Comparison of ENCODE assay signal across 8 cellular contexts in the genomic region with DNA sequence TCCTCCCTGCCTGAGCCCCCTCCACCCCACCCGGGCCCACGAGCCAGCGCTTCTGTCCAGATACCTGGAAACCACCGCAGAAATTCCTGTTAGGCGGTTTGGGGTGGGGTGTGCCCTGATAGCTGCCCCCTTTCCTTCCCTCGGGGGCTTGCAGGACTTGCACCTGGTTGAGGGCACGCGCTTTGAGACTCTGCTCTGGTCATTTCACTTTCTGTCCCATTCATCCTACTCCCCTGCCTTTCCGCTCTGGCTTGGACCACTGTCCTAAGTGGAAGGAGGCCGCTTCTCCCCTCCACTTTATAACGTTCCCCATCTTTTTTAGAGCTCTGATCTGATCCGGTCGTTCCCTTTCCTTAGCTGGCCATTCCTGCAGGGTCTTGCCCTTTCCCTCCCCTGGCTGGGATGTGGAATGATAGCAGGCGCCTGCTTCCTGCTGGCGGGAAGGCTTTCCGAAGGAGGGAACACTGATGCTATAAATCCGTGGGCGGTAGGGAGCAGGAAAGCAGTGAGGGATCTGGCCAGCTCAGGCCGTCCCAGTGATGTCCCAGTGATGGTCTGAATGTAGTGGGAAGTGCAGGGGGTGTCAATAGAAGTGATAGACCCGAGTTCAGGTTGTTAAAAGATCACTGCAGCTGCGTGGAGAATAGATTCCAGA. TPM values are rescaled to one million over a fixed set of nuclear protein-coding genes. Genes with fewer than 3 reads are reported as not detected.
DNase-seq lines count a peak whose midpoint lies in the region; ATAC-seq, FAIRE-seq and TF ChIP-seq lines count a peak whose summit lies in the region.

No MANE protein-coding gene starts in this region.

- TF ChIP-seq CTCF in activated B cell treated with CpG ODN at 0.5 μM for 24 hours (IDR thresholded peaks at IDR 0.05) = no peak

- TF ChIP-seq POLR2A in H54 (IDR thresholded peaks at IDR 0.05; ENCODE audit: low read depth, low read length) = no peak

- H3K36me3 Mint-ChIP-seq in T-helper 2 cell treated with Interferon-gamma antibody and Interleukin-4, amounts not matched to agents 5 μg/mL and 100 μg/mL, for 36 hours (ENCODE audit: low read depth) = peaks cover 43% of the 10 kb centered on the region
- peaks cover 30% of the 10 kb centered on the region for H3K36me3 Mint-ChIP-seq in activated B cell treated with CpG ODN at 0.5 μM for 24 hours (ENCODE audit: low read depth)

- peak overlapping the region; percentile 70 for H3K27ac Mint-ChIP-seq in T-helper 2 cell treated with Interferon-gamma antibody and Interleukin-4, amounts not matched to agents 5 μg/mL and 100 μg/mL, for 36 hours
- H3K27ac Mint-ChIP-seq in activated B cell treated with CpG ODN at 0.5 μM for 24 hours = peak overlapping the region; percentile 20

- ATAC-seq in activated B cell treated with CpG ODN at 0.5 μM for 24 hours (ENCODE audit: low read depth) = no peak

- H3K4me1 Mint-ChIP-seq in T-helper 2 cell treated with Interferon-gamma antibody and Interleukin-4, amounts not matched to agents 5 μg/mL and 100 μg/mL, for 36 hours (ENCODE audit: low read depth) = peaks cover 15% of the 10 kb centered on the region
- peaks cover 22% of the 10 kb centered on the region for H3K4me1 Mint-ChIP-seq in activated B cell treated with CpG ODN at 0.5 μM for 24 hours

- no peaks in the 10 kb centered on the region for H3K27me3 Mint-ChIP-seq in T-helper 2 cell treated with Interferon-gamma antibody and Interleukin-4, amounts not matched to agents 5 μg/mL and 100 μg/mL, for 36 hours (ENCODE audit: low read depth)
- H3K27me3 Mint-ChIP-seq in activated B cell treated with CpG ODN at 0.5 μM for 24 hours = no peaks in the 10 kb centered on the region

- CTCF ChIA-PET in activated B cell treated with CpG ODN at 0.5 μM for 24 hours (lab: Charles Lee) = no interaction called here

- in situ Hi-C loops in KBM-7 (cut with MboI; ENCODE audit: low pct_unique_long_range_greater_than_20kb, low sequenced_read_pairs) = no loop called here

- no peak for FAIRE-seq in H54 (lab: Jason Lieb, UNC)

- H3K9me3 Mint-ChIP-seq in T-helper 2 cell treated with Interferon-gamma antibody and Interleukin-4, amounts not matched to agents 5 μg/mL and 100 μg/mL, for 36 hours = peaks cover 11% of the 10 kb centered on the region
- H3K9me3 Mint-ChIP-seq in activated B cell treated with CpG ODN at 0.5 μM for 24 hours = no peaks in the 10 kb centered on the region

- intact Hi-C loops in activated B cell treated with CpG ODN at 0.5 μM for 24 hours (cut with micrococcal nuclease) = loop anchor here (2.0 to 5.0 kb wide), 4 partner anchors 85 to 406 kb away; partner anchors contain the start of gene GET4

- peak overlapping the region; percentile 91 for H3K4me3 Mint-ChIP-seq in T-helper 2 cell treated with Interferon-gamma antibody and Interleukin-4, amounts not matched to agents 5 μg/mL and 100 μg/mL, for 36 hours
- H3K4me3 Mint-ChIP-seq in activated B cell treated with CpG ODN at 0.5 μM for 24 hours = peak overlapping the region; percentile 79

- POLR2A ChIA-PET in activated B cell treated with CpG ODN at 0.5 μM for 24 hours (lab: Charles Lee) = interaction anchor here (0.6 to 2.0 kb wide), 3 partner anchors 126 to 749 kb away, joined by 3 to 4 read pairs (median 4); no protein-coding TSS in a partner anchor

- no peak for DNase-seq in T-helper 2 cell treated with Interferon-gamma antibody and Interleukin-4, amounts not matched to agents 5 μg/mL and 100 μg/mL, for 36 hours (ENCODE audit: low spot score)
- DNase-seq in T-helper 2 cell (no peak), activated B cell treated with CpG ODN at 0.5 μM for 24 hours (no peak), stromal cell of bone marrow (ENCODE audit: low read depth) (peak; percentile 8), KBM-7 (no peak), H54 (ENCODE audit: insufficient read length, low spot score) (no peak)
- no peak for DNase-seq in stimulated activated CD4-positive, alpha-beta T cell treated with anti-CD3 and anti-CD28 coated beads, Interleukin-4, amount 100 ng/mL, for 1 hour

- peak overlapping the region; percentile 17 for H3K4me3 ChIP-seq in iPS-11a (ENCODE audit: low read depth, low read length)

RNA-seq across cellular contexts. Expression of gene PRKAR1B, which starts 0.9 kb away (rescaled TPM):
- total RNA-seq in activated B cell treated with CpG ODN at 0.5 μM for 24 hours = 17.2 and 17.5 TPM in 2 replicates

RNA-seq across cellular contexts. Expression of gene DNAAF5, which starts 1.4 kb away (rescaled TPM):
- total RNA-seq in activated B cell treated with CpG ODN at 0.5 μM for 24 hours = 23.5 and 25.9 TPM in 2 replicates
